1 cellular context compared by ENCODE assay signal in the genomic region with DNA sequence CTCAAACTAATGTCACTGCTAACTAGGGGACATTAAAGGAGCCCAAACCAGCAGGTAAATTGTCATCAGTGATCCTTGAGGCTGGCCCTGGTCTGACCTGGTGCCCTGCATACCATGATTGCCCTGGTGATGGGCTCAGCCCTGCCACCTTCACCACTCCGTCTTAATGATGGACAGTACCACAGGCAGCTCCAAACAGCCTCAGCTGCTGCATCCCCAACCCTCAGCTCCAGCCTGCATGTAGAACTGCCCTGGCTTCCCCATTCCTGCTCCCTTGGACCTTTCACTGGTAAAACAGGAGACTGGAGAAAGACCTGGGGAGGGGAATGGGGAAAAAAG.
TF ChIP-seq lines count a peak whose summit lies in the region.

No MANE protein-coding gene starts in this region.

TF ChIP-seq in IMR-90, 13 proteins besides CTCF, POLR2A, EP300 and RAD21 (continued from another document):
- no peak for TF ChIP-seq USF2 (IDR thresholded peaks at IDR 0.05; ENCODE audit: low read depth, low read length)
- TF ChIP-seq RFX5 (IDR thresholded peaks at IDR 0.05; ENCODE audit: low read depth, low read length), result no peak
- TF ChIP-seq CHD1 (IDR thresholded peaks at IDR 0.05; ENCODE audit: low read depth, low read length), result no peak
TF ChIP-seq in IMR-90: peak in this region for 0.
